Comparison of ENCODE assay signal across 9 cellular contexts in the genomic region with DNA sequence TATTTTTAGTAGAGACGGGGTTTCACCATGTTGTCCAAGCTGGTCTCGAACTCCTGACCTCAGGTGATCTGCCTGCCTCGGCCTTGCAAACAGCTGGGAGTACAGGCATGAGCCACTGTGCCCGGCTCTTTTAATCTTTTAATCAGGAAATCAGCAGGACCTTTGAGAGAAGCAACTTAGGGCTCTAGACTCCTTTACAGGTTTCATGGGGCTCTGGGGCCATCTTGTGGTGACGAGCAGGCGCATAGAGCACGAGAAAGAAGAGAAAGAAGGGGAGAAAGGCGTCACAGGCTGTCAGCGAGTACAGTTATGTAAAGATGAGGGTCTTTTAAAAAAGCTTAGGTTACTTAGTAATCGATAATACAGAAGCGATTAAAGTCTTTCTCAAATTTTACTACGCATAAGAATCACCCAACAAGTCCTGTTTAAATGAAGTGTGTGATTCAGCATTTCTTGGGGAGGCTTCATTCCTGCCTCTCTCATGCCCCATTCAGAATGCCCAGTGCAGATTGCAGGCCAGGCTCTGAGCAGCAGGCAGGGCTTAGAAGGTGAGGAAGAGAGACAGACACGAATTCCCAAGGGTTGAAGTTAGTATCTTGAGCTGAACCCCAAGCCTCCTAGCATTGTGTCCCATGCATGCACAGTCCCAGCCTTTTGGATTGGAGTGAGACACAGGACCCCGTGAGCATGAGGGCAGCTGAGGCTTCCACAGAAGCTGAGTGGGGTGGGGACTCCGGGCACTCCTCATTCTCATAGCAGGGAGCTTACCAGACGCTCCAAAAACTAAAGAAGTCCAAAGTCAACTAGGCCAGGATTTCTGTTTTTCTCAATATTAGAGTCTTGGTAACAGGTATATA. TPM values are rescaled to one million over a fixed set of nuclear protein-coding genes. Genes with fewer than 3 reads are reported as not detected.
DNase-seq lines count a peak whose midpoint lies in the region; ATAC-seq and TF ChIP-seq lines count a peak whose summit lies in the region.
"Had no signal": no experiment of that assay in that cellular context is flagged by ENCODE, and none has a peak within 500 bp of the region (broad histone marks: within the 10 kb centered on the region; RNA-seq: fewer than 3 reads in every experiment).

No MANE protein-coding gene starts in this region.

- no peak overlapping the region for H2AFZ ChIP-seq in PC-9
- no peak overlapping the region for H2AFZ ChIP-seq in parathyroid adenoma

- no peaks in the 10 kb centered on the region for H3K27me3 ChIP-seq in PC-9 (ENCODE audit: insufficient read depth, low read depth)
- no peaks in the 10 kb centered on the region for H3K27me3 ChIP-seq in parathyroid adenoma (ENCODE audit: control insufficient read depth, insufficient read depth, low read length)

- peak; percentile 76 for TF ChIP-seq CTCF in PC-9 (conservative IDR thresholded peaks at IDR 0.05)
- TF ChIP-seq CTCF in parathyroid adenoma (IDR thresholded peaks at IDR 0.05), result peak; percentile 31

- H3K9me2 ChIP-seq in PC-9 (ENCODE audit: insufficient read depth), result no peaks in the 10 kb centered on the region

- peak; percentile 69 for DNase-seq in DMS53 treated with DMSO at 0.1 percent for 48 hours (lab: John Stamatoyannopoulos, UW; ENCODE audit: unreplicated experiment)
- peak; percentile 61 for DNase-seq in HuH-7.5 (ENCODE audit: low spot score)
- DNase-seq in PC-9, result peak; percentile 50 to 69
- DNase-seq in activated naive CD4-positive, alpha-beta T cell treated with anti-CD3 and anti-CD28 coated beads for 36 hours, result peak; percentile 74
- peak; percentile 73 for DNase-seq in globus pallidus (ENCODE audit: low spot score)

- H3K27ac ChIP-seq in PC-9 (no peak overlapping the region), parathyroid adenoma (no peak overlapping the region)

- peaks cover 2% of the 10 kb centered on the region for H3K4me1 Mint-ChIP-seq in activated naive CD4-positive, alpha-beta T cell treated with anti-CD3 and anti-CD28 coated beads for 36 hours (ENCODE audit: low read depth)

- peaks cover 2% of the 10 kb centered on the region for H3K9me3 Mint-ChIP-seq in activated naive CD4-positive, alpha-beta T cell treated with anti-CD3 and anti-CD28 coated beads for 36 hours
- H3K9me3 Mint-ChIP-seq: activated naive CD4-positive, alpha-beta T cell treated with anti-CD3 and anti-CD28 coated beads, Interleukin-2, amount 50 U/mL, for 24 hours had no signal

- H3K4me2 ChIP-seq in PC-9, result 0 out of 2 replicates have a peak overlapping the region, but pooled peaks have one; percentile 27
- H3K4me2 ChIP-seq in parathyroid adenoma (ENCODE audit: low read length), result no peak overlapping the region

- H3K9ac ChIP-seq in parathyroid adenoma, result no peak overlapping the region

- H3K27ac Mint-ChIP-seq in activated naive CD4-positive, alpha-beta T cell treated with anti-CD3 and anti-CD28 coated beads for 36 hours, result no peak overlapping the region
- H3K27ac Mint-ChIP-seq: activated naive CD4-positive, alpha-beta T cell treated with anti-CD3 and anti-CD28 coated beads, Interleukin-2, amount 50 U/mL, for 24 hours had no signal

- peaks cover 24% of the 10 kb centered on the region for H3F3A ChIP-seq in PC-9 (ENCODE audit: insufficient read depth, low read depth)

- peaks cover 2% of the 10 kb centered on the region for H3K27me3 Mint-ChIP-seq in activated naive CD4-positive, alpha-beta T cell treated with anti-CD3 and anti-CD28 coated beads for 36 hours (ENCODE audit: low read depth)

- H3K4me3 ChIP-seq in PC-9 (no peak overlapping the region), parathyroid adenoma (ENCODE audit: low read depth, low read length) (no peak overlapping the region)

- H3K9me3 ChIP-seq in PC-9 (ENCODE audit: insufficient read depth, low read depth) (no peaks in the 10 kb centered on the region), parathyroid adenoma (ENCODE audit: control insufficient read depth, low read length) (no peaks in the 10 kb centered on the region)

- H3K36me3 ChIP-seq in PC-9 (ENCODE audit: low read depth), result no peaks in the 10 kb centered on the region
- H3K36me3 ChIP-seq in parathyroid adenoma (ENCODE audit: control insufficient read depth, insufficient read depth, low read length), result no peaks in the 10 kb centered on the region

- CTCF ChIA-PET in PC-9 (lab: Charles Lee), result interaction anchor here (0.7 kb wide), 1 partner anchor 58 kb away, joined by 3 read pairs; no protein-coding TSS in a partner anchor
- CTCF ChIA-PET in activated naive CD4-positive, alpha-beta T cell treated with anti-CD3 and anti-CD28 coated beads for 36 hours (lab: Charles Lee), result interaction anchor here (0.6 to 3.0 kb wide), 8 partner anchors 26 to 199 kb away, joined by 3 to 29 read pairs (median 5); no protein-coding TSS in a partner anchor

- POLR2A ChIA-PET in PC-9 (lab: Charles Lee; ENCODE audit: unreplicated experiment), result interaction anchor here (0.6 kb wide), 1 partner anchor 48 kb away, joined by 4 read pairs; no protein-coding TSS in a partner anchor

- no TSS peak for BruUV-seq in PC-9 (replicated peaks; lab: Mats Ljungman, UMichigan)

- no peak overlapping the region for H3K4me3 Mint-ChIP-seq in activated naive CD4-positive, alpha-beta T cell treated with anti-CD3 and anti-CD28 coated beads for 36 hours
- H3K4me3 Mint-ChIP-seq: activated naive CD4-positive, alpha-beta T cell treated with anti-CD3 and anti-CD28 coated beads, Interleukin-2, amount 50 U/mL, for 24 hours had no signal

- intact Hi-C loops in PC-9 (cut with micrococcal nuclease; ENCODE audit: unreplicated experiment), result loop anchor here (1.0 to 10.0 kb wide), 4 partner anchors 52 to 1929 kb away; no protein-coding TSS in a partner anchor
- intact Hi-C loops in activated naive CD4-positive, alpha-beta T cell treated with anti-CD3 and anti-CD28 coated beads for 36 hours (cut with micrococcal nuclease), result loop anchor here (1.0 to 2.0 kb wide), 3 partner anchors 65 to 204 kb away; no protein-coding TSS in a partner anchor

- H3K4me1 ChIP-seq in PC-9 (replicated peaks; ENCODE audit: insufficient read depth) (peaks cover 36% of the 10 kb centered on the region), parathyroid adenoma (no peaks in the 10 kb centered on the region)

- ATAC-seq in GM21367 (IDR thresholded peaks at IDR 0.05; ENCODE audit: unreplicated experiment) (peak; percentile 88), HG02970 (IDR thresholded peaks at IDR 0.05; ENCODE audit: low FRiP score, unreplicated experiment) (no peak)

- H3K36me3 Mint-ChIP-seq in activated naive CD4-positive, alpha-beta T cell treated with anti-CD3 and anti-CD28 coated beads for 36 hours (ENCODE audit: low read depth), result no peaks in the 10 kb centered on the region
- H3K36me3 Mint-ChIP-seq: activated naive CD4-positive, alpha-beta T cell treated with anti-CD3 and anti-CD28 coated beads, Interleukin-2, amount 50 U/mL, for 24 hours had no signal

- no peaks in the 10 kb centered on the region for H4K20me1 ChIP-seq in PC-9 (ENCODE audit: insufficient read depth)

- H3K79me2 ChIP-seq in PC-9 (ENCODE audit: low read depth) (no peaks in the 10 kb centered on the region), parathyroid adenoma (no peaks in the 10 kb centered on the region)

RNA-seq across cellular contexts. Expression of a gene that starts 23.6 kb away (rescaled TPM):
- 222 and 234 TPM in 2 replicates for total RNA-seq in PC-9 (2021)
- 10 to 100 TPM; 96.2 to 99.7 TPM for total RNA-seq in activated naive CD4-positive, alpha-beta T cell treated with anti-CD3 and anti-CD28 coated beads for 36 hours
